Comparison of ENCODE assay signal across 1 cellular context in genomic region chr1:15603050-15603965, GRCh38.
TF ChIP-seq lines count a peak whose summit lies in the region.

No MANE protein-coding gene starts in this region.

TF ChIP-seq in WTC11, 78 proteins besides CTCF, POLR2A, EP300 and RAD21 (continued from another document):
- TF ChIP-seq PRDM15 (CRISPR knock-in tag; IDR thresholded peaks at IDR 0.05), result peak; percentile 68
- peak; percentile 97 for TF ChIP-seq ZBTB43 (CRISPR knock-in tag; IDR thresholded peaks at IDR 0.05)
- no peak for TF ChIP-seq CDX4 (CRISPR knock-in tag; IDR thresholded peaks at IDR 0.05; ENCODE audit: borderline replicate concordance)
- peak; percentile 98 for TF ChIP-seq E2F1 (CRISPR knock-in tag; IDR thresholded peaks at IDR 0.05)
- peak; percentile 95 for TF ChIP-seq ATF2 (CRISPR knock-in tag; IDR thresholded peaks at IDR 0.05; ENCODE audit: borderline replicate concordance, low read depth)
- TF ChIP-seq ZNF263 (CRISPR knock-in tag; IDR thresholded peaks at IDR 0.05; ENCODE audit: low read depth), result peak; percentile 73
- peak; percentile 84; the same call in 1 of the 2 replicates for TF ChIP-seq SMAD4 (CRISPR knock-in tag; IDR thresholded peaks at IDR 0.05)
- TF ChIP-seq MYBL2 (CRISPR knock-in tag; IDR thresholded peaks at IDR 0.05), result peak; percentile 97
- TF ChIP-seq HMGXB4 (CRISPR knock-in tag; IDR thresholded peaks at IDR 0.05), result peak; percentile 67; the same call in 1 of the 2 replicates
- peak; percentile 99 for TF ChIP-seq TEAD1 (CRISPR knock-in tag; IDR thresholded peaks at IDR 0.05)
- TF ChIP-seq NR2C2 (CRISPR knock-in tag; IDR thresholded peaks at IDR 0.05), result peak; percentile 83
- TF ChIP-seq FOXJ3 (CRISPR knock-in tag; IDR thresholded peaks at IDR 0.05; ENCODE audit: borderline replicate concordance), result peak; percentile 81; the same call in 1 of the 2 replicates
- TF ChIP-seq CBFB (CRISPR knock-in tag; IDR thresholded peaks at IDR 0.05; ENCODE audit: low read depth), result peak; percentile 95
- TF ChIP-seq ZNF425 (CRISPR knock-in tag; conservative IDR thresholded peaks at IDR 0.05), result no peak
- TF ChIP-seq E2F5 (CRISPR knock-in tag; IDR thresholded peaks at IDR 0.05), result peak; percentile 96
- TF ChIP-seq ZNF138 (CRISPR knock-in tag; conservative IDR thresholded peaks at IDR 0.05), result peak; percentile 99
- peak; percentile 99 for TF ChIP-seq FOXP4 (CRISPR knock-in tag; IDR thresholded peaks at IDR 0.05)
- peak; percentile 98 for TF ChIP-seq SMAD3 (CRISPR knock-in tag; IDR thresholded peaks at IDR 0.05; ENCODE audit: borderline replicate concordance)
- no peak for TF ChIP-seq SOX15 (CRISPR knock-in tag; IDR thresholded peaks at IDR 0.05)
- peak; percentile 94 for TF ChIP-seq ESRRA (CRISPR knock-in tag; IDR thresholded peaks at IDR 0.05; ENCODE audit: borderline replicate concordance)
- peak; percentile 78; the same call in 1 of the 2 replicates for TF ChIP-seq TEAD4 (CRISPR knock-in tag; IDR thresholded peaks at IDR 0.05)
- TF ChIP-seq ATF3 (CRISPR knock-in tag; conservative IDR thresholded peaks at IDR 0.05), result peak; percentile 78
- TF ChIP-seq NFYB (CRISPR knock-in tag; conservative IDR thresholded peaks at IDR 0.05; ENCODE audit: low read depth), result peak; percentile 98
- TF ChIP-seq ARID4B (CRISPR knock-in tag; IDR thresholded peaks at IDR 0.05; ENCODE audit: borderline replicate concordance), result peak; percentile 98; the same call in 1 of the 2 replicates
